Comparison of ENCODE assay signal across 1 cellular context in the genomic region with DNA sequence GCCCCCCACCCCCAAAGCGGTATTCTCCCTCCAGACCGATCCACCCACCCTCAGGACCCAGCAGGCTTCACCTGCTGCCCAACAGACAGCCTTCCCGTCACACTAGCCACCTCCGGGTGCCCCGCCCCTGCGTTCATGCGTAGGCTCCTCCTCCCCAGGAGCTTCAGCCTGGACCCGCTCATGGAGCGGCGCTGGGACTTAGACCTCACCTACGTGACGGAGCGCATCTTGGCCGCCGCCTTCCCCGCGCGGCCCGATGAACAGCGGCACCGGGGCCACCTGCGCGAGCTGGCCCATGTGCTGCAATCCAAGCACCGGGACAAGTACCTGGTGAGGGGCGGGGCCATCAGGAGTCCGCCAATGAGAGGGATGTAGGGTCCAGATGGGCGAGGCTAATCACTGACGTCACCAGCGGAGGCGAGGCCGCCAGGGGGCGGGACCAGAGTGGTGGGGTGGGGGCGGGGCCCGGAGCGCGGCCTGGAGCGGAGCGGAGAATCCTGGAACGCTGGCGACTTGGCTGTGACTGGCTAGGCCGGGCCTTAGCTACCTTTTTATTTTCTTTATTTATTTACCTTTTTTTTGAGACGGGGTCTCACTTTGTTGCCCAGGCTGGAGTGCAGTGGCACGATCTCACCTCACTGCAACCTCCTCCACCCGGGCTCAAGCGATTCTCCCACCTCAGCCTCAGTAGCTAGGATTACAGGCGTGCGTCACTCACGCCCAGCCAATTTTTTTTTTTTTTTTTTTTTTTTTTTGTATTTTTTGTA.
TF ChIP-seq lines count a peak whose summit lies in the region.

No MANE protein-coding gene starts in this region.

TF ChIP-seq in K562, 482 proteins besides CTCF, POLR2A, EP300 and RAD21 (continued from another document and continues in another):
- TF ChIP-seq, protein P1, sequence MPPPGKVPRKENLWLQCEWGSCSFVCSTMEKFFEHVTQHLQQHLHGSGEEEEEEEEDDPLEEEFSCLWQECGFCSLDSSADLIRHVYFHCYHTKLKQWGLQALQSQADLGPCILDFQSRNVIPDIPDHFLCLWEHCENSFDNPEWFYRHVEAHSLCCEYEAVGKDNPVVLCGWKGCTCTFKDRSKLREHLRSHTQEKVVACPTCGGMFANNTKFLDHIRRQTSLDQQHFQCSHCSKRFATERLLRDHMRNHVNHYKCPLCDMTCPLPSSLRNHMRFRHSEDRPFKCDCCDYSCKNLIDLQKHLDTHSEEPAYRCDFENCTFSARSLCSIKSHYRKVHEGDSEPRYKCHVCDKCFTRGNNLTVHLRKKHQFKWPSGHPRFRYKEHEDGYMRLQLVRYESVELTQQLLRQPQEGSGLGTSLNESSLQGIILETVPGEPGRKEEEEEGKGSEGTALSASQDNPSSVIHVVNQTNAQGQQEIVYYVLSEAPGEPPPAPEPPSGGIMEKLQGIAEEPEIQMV (tag; conservative IDR thresholded peaks at IDR 0.05; ENCODE audit: low read depth): no peak
- TF ChIP-seq RBM17 (IDR thresholded peaks at IDR 0.05; ENCODE audit: borderline replicate concordance, low read depth, low read length) (no peak), LCOR (CRISPR knock-in tag; IDR thresholded peaks at IDR 0.05) (no peak), SREBF2 (CRISPR knock-in tag; IDR thresholded peaks at IDR 0.05) (no peak), SRSF3 (IDR thresholded peaks at IDR 0.05; ENCODE audit: insufficient read depth, low read length) (no peak), TCF7 (IDR thresholded peaks at IDR 0.05; ENCODE audit: borderline replicate concordance) (no peak), ILF3 (IDR thresholded peaks at IDR 0.05; ENCODE audit: borderline replicate concordance) (no peak), BRCA1 (IDR thresholded peaks at IDR 0.05) (no peak), BRCA1 (CRISPR knock-in tag; IDR thresholded peaks at IDR 0.05) (no peak), ZNF184 (CRISPR knock-in tag; IDR thresholded peaks at IDR 0.05) (no peak), FOXK2 (conservative IDR thresholded peaks at IDR 0.05 in 1 of 2, IDR thresholded peaks at IDR 0.05 in 1 of 2; ENCODE audit: low read depth in 2 of 2) (0 out of 4 replicates have a peak, but pooled peaks of 1 of the 2 experiments have one; percentile 24), ZNF140 (CRISPR knock-in tag; IDR thresholded peaks at IDR 0.05) (no peak), PTTG1 (tag; IDR thresholded peaks at IDR 0.05; ENCODE audit: low read depth) (no peak), ZNF121 (CRISPR knock-in tag; conservative IDR thresholded peaks at IDR 0.05) (no peak), CBX3 (IDR thresholded peaks at IDR 0.05; ENCODE audit: borderline replicate concordance in 1 of 2, low read length in 2 of 2) (no peak), SMAD2 (IDR thresholded peaks at IDR 0.05; ENCODE audit: low read depth, low read length) (no peak), ZNF584 (CRISPR knock-in tag; IDR thresholded peaks at IDR 0.05; ENCODE audit: low read depth) (no peak), NR4A1 (CRISPR knock-in tag; IDR thresholded peaks at IDR 0.05) (no peak), NR4A1 (tag; IDR thresholded peaks at IDR 0.05) (no peak), HDGF (IDR thresholded peaks at IDR 0.05) (no peak), RBFOX2 (IDR thresholded peaks at IDR 0.05; ENCODE audit: low read depth, low read length) (peak; percentile 64), ZZZ3 (IDR thresholded peaks at IDR 0.05) (no peak), PRPF4 (IDR thresholded peaks at IDR 0.05; ENCODE audit: insufficient read depth, low read depth, low read length, poor library complexity, severe bottlenecking) (no peak), ZNF695 (CRISPR knock-in tag; IDR thresholded peaks at IDR 0.05) (no peak), ESRRA (IDR thresholded peaks at IDR 0.05; ENCODE audit: borderline replicate concordance, low read depth) (no peak), ZNF408 (CRISPR knock-in tag; IDR thresholded peaks at IDR 0.05; ENCODE audit: low read depth) (no peak), ZBTB8A (IDR thresholded peaks at IDR 0.05; ENCODE audit: partially characterized antibody) (no peak), ARNT (IDR thresholded peaks at IDR 0.05) (peak in 1 of 2 experiments; percentile 52; a peak in 1 of 4 replicates), NR2C2 (CRISPR knock-in tag; IDR thresholded peaks at IDR 0.05) (no peak), NR2C2 (tag; IDR thresholded peaks at IDR 0.05) (no peak), SIRT6 (IDR thresholded peaks at IDR 0.05; ENCODE audit: low read depth, low read length) (no peak), RFX7 (CRISPR knock-in tag; IDR thresholded peaks at IDR 0.05) (no peak), PHF21A (IDR thresholded peaks at IDR 0.05; ENCODE audit: borderline replicate concordance, low read depth) (0 out of 2 replicates have a peak, but pooled peaks have one; percentile 54), NFIC (IDR thresholded peaks at IDR 0.05) (no peak), KDM1A (IDR thresholded peaks at IDR 0.05) (no peak), BRF1 (IDR thresholded peaks at IDR 0.05; ENCODE audit: borderline replicate concordance, extremely low read depth, insufficient read length) (no peak), CHD2 (IDR thresholded peaks at IDR 0.05; ENCODE audit: low read depth, low read length) (no peak), TOE1 (IDR thresholded peaks at IDR 0.05; ENCODE audit: borderline replicate concordance) (no peak), TOE1 (CRISPR knock-in tag; IDR thresholded peaks at IDR 0.05; ENCODE audit: borderline replicate concordance, low read depth) (no peak)
- TF ChIP-seq, protein P2, sequence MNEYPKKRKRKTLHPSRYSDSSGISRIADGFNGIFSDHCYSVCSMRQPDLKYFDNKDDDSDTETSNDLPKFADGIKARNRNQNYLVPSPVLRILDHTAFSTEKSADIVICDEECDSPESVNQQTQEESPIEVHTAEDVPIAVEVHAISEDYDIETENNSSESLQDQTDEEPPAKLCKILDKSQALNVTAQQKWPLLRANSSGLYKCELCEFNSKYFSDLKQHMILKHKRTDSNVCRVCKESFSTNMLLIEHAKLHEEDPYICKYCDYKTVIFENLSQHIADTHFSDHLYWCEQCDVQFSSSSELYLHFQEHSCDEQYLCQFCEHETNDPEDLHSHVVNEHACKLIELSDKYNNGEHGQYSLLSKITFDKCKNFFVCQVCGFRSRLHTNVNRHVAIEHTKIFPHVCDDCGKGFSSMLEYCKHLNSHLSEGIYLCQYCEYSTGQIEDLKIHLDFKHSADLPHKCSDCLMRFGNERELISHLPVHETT (CRISPR knock-in tag; conservative IDR thresholded peaks at IDR 0.05 in 1 of 2, IDR thresholded peaks at IDR 0.05 in 1 of 2): no peak
- TF ChIP-seq, protein P3, sequence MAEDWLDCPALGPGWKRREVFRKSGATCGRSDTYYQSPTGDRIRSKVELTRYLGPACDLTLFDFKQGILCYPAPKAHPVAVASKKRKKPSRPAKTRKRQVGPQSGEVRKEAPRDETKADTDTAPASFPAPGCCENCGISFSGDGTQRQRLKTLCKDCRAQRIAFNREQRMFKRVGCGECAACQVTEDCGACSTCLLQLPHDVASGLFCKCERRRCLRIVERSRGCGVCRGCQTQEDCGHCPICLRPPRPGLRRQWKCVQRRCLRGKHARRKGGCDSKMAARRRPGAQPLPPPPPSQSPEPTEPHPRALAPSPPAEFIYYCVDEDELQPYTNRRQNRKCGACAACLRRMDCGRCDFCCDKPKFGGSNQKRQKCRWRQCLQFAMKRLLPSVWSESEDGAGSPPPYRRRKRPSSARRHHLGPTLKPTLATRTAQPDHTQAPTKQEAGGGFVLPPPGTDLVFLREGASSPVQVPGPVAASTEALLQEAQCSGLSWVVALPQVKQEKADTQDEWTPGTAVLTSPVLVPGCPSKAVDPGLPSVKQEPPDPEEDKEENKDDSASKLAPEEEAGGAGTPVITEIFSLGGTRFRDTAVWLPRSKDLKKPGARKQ (CRISPR knock-in tag; IDR thresholded peaks at IDR 0.05): no peak
- TF ChIP-seq, protein P4, sequence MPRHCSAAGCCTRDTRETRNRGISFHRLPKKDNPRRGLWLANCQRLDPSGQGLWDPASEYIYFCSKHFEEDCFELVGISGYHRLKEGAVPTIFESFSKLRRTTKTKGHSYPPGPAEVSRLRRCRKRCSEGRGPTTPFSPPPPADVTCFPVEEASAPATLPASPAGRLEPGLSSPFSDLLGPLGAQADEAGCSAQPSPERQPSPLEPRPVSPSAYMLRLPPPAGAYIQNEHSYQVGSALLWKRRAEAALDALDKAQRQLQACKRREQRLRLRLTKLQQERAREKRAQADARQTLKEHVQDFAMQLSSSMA (CRISPR knock-in tag; IDR thresholded peaks at IDR 0.05): no peak
- TF ChIP-seq, protein P5, sequence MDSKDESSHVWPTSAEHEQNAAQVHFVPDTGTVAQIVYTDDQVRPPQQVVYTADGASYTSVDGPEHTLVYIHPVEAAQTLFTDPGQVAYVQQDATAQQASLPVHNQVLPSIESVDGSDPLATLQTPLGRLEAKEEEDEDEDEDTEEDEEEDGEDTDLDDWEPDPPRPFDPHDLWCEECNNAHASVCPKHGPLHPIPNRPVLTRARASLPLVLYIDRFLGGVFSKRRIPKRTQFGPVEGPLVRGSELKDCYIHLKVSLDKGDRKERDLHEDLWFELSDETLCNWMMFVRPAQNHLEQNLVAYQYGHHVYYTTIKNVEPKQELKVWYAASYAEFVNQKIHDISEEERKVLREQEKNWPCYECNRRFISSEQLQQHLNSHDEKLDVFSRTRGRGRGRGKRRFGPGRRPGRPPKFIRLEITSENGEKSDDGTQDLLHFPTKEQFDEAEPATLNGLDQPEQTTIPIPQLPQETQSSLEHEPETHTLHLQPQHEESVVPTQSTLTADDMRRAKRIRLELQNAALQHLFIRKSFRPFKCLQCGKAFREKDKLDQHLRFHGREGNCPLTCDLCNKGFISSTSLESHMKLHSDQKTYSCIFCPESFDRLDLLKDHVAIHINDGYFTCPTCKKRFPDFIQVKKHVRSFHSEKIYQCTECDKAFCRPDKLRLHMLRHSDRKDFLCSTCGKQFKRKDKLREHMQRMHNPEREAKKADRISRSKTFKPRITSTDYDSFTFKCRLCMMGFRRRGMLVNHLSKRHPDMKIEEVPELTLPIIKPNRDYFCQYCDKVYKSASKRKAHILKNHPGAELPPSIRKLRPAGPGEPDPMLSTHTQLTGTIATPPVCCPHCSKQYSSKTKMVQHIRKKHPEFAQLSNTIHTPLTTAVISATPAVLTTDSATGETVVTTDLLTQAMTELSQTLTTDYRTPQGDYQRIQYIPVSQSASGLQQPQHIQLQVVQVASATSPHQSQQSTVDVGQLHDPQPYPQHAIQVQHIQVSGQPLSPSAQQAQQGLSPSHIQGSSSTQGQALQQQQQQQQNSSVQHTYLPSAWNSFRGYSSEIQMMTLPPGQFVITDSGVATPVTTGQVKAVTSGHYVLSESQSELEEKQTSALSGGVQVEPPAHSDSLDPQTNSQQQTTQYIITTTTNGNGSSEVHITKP (IDR thresholded peaks at IDR 0.05; ENCODE audit: partially characterized antibody): no peak
- TF ChIP-seq, protein P6, sequence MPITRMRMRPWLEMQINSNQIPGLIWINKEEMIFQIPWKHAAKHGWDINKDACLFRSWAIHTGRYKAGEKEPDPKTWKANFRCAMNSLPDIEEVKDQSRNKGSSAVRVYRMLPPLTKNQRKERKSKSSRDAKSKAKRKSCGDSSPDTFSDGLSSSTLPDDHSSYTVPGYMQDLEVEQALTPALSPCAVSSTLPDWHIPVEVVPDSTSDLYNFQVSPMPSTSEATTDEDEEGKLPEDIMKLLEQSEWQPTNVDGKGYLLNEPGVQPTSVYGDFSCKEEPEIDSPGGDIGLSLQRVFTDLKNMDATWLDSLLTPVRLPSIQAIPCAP (CRISPR knock-in tag; IDR thresholded peaks at IDR 0.05; ENCODE audit: borderline replicate concordance): no peak
- TF ChIP-seq, protein P7, sequence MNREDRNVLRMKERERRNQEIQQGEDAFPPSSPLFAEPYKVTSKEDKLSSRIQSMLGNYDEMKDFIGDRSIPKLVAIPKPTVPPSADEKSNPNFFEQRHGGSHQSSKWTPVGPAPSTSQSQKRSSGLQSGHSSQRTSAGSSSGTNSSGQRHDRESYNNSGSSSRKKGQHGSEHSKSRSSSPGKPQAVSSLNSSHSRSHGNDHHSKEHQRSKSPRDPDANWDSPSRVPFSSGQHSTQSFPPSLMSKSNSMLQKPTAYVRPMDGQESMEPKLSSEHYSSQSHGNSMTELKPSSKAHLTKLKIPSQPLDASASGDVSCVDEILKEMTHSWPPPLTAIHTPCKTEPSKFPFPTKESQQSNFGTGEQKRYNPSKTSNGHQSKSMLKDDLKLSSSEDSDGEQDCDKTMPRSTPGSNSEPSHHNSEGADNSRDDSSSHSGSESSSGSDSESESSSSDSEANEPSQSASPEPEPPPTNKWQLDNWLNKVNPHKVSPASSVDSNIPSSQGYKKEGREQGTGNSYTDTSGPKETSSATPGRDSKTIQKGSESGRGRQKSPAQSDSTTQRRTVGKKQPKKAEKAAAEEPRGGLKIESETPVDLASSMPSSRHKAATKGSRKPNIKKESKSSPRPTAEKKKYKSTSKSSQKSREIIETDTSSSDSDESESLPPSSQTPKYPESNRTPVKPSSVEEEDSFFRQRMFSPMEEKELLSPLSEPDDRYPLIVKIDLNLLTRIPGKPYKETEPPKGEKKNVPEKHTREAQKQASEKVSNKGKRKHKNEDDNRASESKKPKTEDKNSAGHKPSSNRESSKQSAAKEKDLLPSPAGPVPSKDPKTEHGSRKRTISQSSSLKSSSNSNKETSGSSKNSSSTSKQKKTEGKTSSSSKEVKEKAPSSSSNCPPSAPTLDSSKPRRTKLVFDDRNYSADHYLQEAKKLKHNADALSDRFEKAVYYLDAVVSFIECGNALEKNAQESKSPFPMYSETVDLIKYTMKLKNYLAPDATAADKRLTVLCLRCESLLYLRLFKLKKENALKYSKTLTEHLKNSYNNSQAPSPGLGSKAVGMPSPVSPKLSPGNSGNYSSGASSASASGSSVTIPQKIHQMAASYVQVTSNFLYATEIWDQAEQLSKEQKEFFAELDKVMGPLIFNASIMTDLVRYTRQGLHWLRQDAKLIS (CRISPR knock-in tag; IDR thresholded peaks at IDR 0.05): no peak
- TF ChIP-seq, protein P8, sequence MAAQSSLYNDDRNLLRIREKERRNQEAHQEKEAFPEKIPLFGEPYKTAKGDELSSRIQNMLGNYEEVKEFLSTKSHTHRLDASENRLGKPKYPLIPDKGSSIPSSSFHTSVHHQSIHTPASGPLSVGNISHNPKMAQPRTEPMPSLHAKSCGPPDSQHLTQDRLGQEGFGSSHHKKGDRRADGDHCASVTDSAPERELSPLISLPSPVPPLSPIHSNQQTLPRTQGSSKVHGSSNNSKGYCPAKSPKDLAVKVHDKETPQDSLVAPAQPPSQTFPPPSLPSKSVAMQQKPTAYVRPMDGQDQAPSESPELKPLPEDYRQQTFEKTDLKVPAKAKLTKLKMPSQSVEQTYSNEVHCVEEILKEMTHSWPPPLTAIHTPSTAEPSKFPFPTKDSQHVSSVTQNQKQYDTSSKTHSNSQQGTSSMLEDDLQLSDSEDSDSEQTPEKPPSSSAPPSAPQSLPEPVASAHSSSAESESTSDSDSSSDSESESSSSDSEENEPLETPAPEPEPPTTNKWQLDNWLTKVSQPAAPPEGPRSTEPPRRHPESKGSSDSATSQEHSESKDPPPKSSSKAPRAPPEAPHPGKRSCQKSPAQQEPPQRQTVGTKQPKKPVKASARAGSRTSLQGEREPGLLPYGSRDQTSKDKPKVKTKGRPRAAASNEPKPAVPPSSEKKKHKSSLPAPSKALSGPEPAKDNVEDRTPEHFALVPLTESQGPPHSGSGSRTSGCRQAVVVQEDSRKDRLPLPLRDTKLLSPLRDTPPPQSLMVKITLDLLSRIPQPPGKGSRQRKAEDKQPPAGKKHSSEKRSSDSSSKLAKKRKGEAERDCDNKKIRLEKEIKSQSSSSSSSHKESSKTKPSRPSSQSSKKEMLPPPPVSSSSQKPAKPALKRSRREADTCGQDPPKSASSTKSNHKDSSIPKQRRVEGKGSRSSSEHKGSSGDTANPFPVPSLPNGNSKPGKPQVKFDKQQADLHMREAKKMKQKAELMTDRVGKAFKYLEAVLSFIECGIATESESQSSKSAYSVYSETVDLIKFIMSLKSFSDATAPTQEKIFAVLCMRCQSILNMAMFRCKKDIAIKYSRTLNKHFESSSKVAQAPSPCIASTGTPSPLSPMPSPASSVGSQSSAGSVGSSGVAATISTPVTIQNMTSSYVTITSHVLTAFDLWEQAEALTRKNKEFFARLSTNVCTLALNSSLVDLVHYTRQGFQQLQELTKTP (IDR thresholded peaks at IDR 0.05; ENCODE audit: low read depth in 1 of 2, partially characterized antibody in 2 of 2): no peak
